26 cellular contexts compared by ENCODE assay signal in genomic region chr10:49613160-49613881, GRCh38. TPM values are rescaled to one million over a fixed set of nuclear protein-coding genes. Genes with fewer than 3 reads are reported as not detected.
DNase-seq lines count a peak whose midpoint lies in the region; ATAC-seq, FAIRE-seq and TF ChIP-seq lines count a peak whose summit lies in the region.
"Had no signal": no experiment of that assay in that cellular context is flagged by ENCODE, and none has a peak within 500 bp of the region (broad histone marks: within the 10 kb centered on the region; RNA-seq: fewer than 3 reads in every experiment).

No MANE protein-coding gene starts in this region.

- TF ChIP-seq CTCF in A673 (conservative IDR thresholded peaks at IDR 0.05; ENCODE audit: low read depth, low read length) (no peak), HCT116 (IDR thresholded peaks at IDR 0.05 in 2 of 3, conservative IDR thresholded peaks at IDR 0.05 in 1 of 3; ENCODE audit: borderline replicate concordance in 1 of 3, insufficient read depth in 1 of 3, low read depth in 2 of 3, low read length in 2 of 3) (no peak), neural crest cell (conservative IDR thresholded peaks at IDR 0.05) (no peak)

- H3K4me1 ChIP-seq in A673 (ENCODE audit: insufficient read depth, low read length, poor library complexity, severe bottlenecking) (no peaks in the 10 kb centered on the region), HCT116 (ENCODE audit: control insufficient read depth in 1 of 2, insufficient read depth in 2 of 2, low read length in 2 of 2) (peaks cover 0 to 3% of the 10 kb centered on the region in 2 experiments; a peak in 2 of 4 replicates)
- H3K4me1 ChIP-seq: gastrocnemius medialis had no signal

- peak overlapping the region; percentile 70 for H3K4me3 Mint-ChIP-seq in neural crest cell
- H3K4me3 Mint-ChIP-seq: activated CD8-positive, alpha-beta T cell treated with anti-CD3 and anti-CD28 coated beads, Interleukin-2, amount 10 ng/mL, durations not matched to agents 7 days and 5 days; activated T-helper 17 cell treated with anti-CD3 and anti-CD28 coated beads, Interleukin-2, amount 50 U/mL, for 72 hours; natural killer cell had no signal

- BruUV-seq in A673 (replicated peaks; lab: Mats Ljungman, UMichigan) (no TSS peak), HCT116 (replicated peaks; lab: Mats Ljungman, UMichigan) (no TSS peak)

- no peaks in the 10 kb centered on the region for H4K20me1 ChIP-seq in HCT116 (ENCODE audit: insufficient read depth)

- peak overlapping the region; percentile 6; the same call in 1 of the 2 replicates for H3K4me2 ChIP-seq in HCT116 (ENCODE audit: low read length)

- no peak overlapping the region for H3K9ac ChIP-seq in HCT116 (ENCODE audit: low read length)

- no peak for DNase-seq in A673 (ENCODE audit: low spot score)
- DNase-seq in HCT116 (ENCODE audit: low read depth, low spot score): no peak
- peak; percentile 49 for DNase-seq in ecto neural progenitor cell (ENCODE audit: low spot score)
- DNase-seq in neural crest cell (ENCODE audit: low read depth, low spot score): no peak
- DNase-seq in GM19239 (ENCODE audit: insufficient read length, low spot score): no peak
- no peak for DNase-seq in NCI-H774 (lab: John Stamatoyannopoulos, UW)
- DNase-seq in NK-92 (lab: John Stamatoyannopoulos, UW; ENCODE audit: unreplicated experiment): no peak
- DNase-seq in NCI-H1436 treated with DMSO at 0.1 percent for 48 hours (lab: John Stamatoyannopoulos, UW): no peak
- DNase-seq: activated CD8-positive, alpha-beta T cell treated with anti-CD3 and anti-CD28 coated beads, Interleukin-2, amount 10 ng/mL, durations not matched to agents 7 days and 5 days; COR-L47; cortex of kidney; gastrocnemius medialis; HCEC 1CT; MM.1S; natural killer cell; NCI-H2029 treated with DMSO at 0.1 percent for 48 hours had no signal

- peaks cover 24% of the 10 kb centered on the region for H3K4me1 Mint-ChIP-seq in neural crest cell

- H3K4me3 ChIP-seq in A673 (ENCODE audit: low read depth, low read length, poor library complexity, severe bottlenecking) (peak overlapping the region; percentile 11), HCT116 (replicated peaks in 1 of 2; ENCODE audit: low read depth in 1 of 2, low read length in 2 of 2) (no peak overlapping the region)
- H3K4me3 ChIP-seq: gastrocnemius medialis, GM12878, right atrium auricular region had no signal

- RAD21 ChIA-PET in HCT116 (lab: Charles Lee; ENCODE audit: low non-redundant PET in 1 of 2, low total read pairs in 2 of 2, uncharacterized antibody in 2 of 2, unreplicated experiment in 2 of 2): no interaction called here

- TF ChIP-seq RAD21 in HCT116 (IDR thresholded peaks at IDR 0.05; ENCODE audit: low read depth): no peak

- ATAC-seq in HCT116: no peak
- ATAC-seq: activated CD8-positive, alpha-beta T cell treated with anti-CD3 and anti-CD28 coated beads, Interleukin-2, amount 10 ng/mL, durations not matched to agents 7 days and 5 days; activated T-helper 17 cell treated with anti-CD3 and anti-CD28 coated beads, Interleukin-2, amount 50 U/mL, for 72 hours; gastrocnemius medialis; GM12878; natural killer cell; T-cell had no signal

- H3K36me3 ChIP-seq in A673 (ENCODE audit: insufficient read depth, low read length, poor library complexity, severe bottlenecking) (no peaks in the 10 kb centered on the region), HCT116 (ENCODE audit: control insufficient read depth in 1 of 2, insufficient read depth in 2 of 2, low read length in 2 of 2) (no peaks in the 10 kb centered on the region)
- H3K36me3 ChIP-seq: gastrocnemius medialis, right atrium auricular region had no signal

- no peaks in the 10 kb centered on the region for H3K9me3 Mint-ChIP-seq in neural crest cell
- H3K9me3 Mint-ChIP-seq: activated T-helper 17 cell treated with anti-CD3 and anti-CD28 coated beads, Interleukin-2, amount 50 U/mL, for 72 hours; natural killer cell had no signal

- FAIRE-seq in GM19239 (lab: Jason Lieb, UNC): no peak
- FAIRE-seq: G401.6, GM12878, islet of Langerhans had no signal

- TF ChIP-seq POLR2A in HCT116 (IDR thresholded peaks at IDR 0.05; ENCODE audit: borderline replicate concordance, extremely low read depth, insufficient read depth, insufficient read length): no peak

- POLR2A ChIA-PET in A673 (lab: Charles Lee; ENCODE audit: low non-redundant PET): no interaction called here
- POLR2A ChIA-PET in HCT116 (lab: Charles Lee): no interaction called here

- H3K27ac Mint-ChIP-seq in neural crest cell (ENCODE audit: unreplicated experiment): peak overlapping the region; percentile 60
- H3K27ac Mint-ChIP-seq: activated CD8-positive, alpha-beta T cell treated with anti-CD3 and anti-CD28 coated beads, Interleukin-2, amount 10 ng/mL, durations not matched to agents 7 days and 5 days; activated T-helper 17 cell treated with anti-CD3 and anti-CD28 coated beads, Interleukin-2, amount 50 U/mL, for 72 hours; natural killer cell had no signal

- no peak overlapping the region for H2AFZ ChIP-seq in HCT116 (ENCODE audit: low read depth, low read length, poor library complexity, severe bottlenecking)

- H3K9me2 ChIP-seq in HCT116 (ENCODE audit: insufficient read depth): no peaks in the 10 kb centered on the region

- H3K27me3 ChIP-seq in A673 (replicated peaks; ENCODE audit: insufficient read depth, low read depth, low read length, poor library complexity) (peaks cover 83% of the 10 kb centered on the region), HCT116 (ENCODE audit: insufficient read depth, low read length) (no peaks in the 10 kb centered on the region)

- intact Hi-C loops in A673 (cut with micrococcal nuclease; ENCODE audit: unreplicated experiment) (no loop called here), HCT116 (cut with micrococcal nuclease) (no loop called here)

- no peaks in the 10 kb centered on the region for H3K79me2 ChIP-seq in HCT116 (ENCODE audit: insufficient read depth, low read length)

- H3K27ac ChIP-seq in A673 (ENCODE audit: low read depth, low read length, poor library complexity, severe bottlenecking) (no peak overlapping the region), HCT116 (ENCODE audit: low read depth, low read length) (no peak overlapping the region)
- H3K27ac ChIP-seq: gastrocnemius medialis, right atrium auricular region had no signal

- H3K27me3 Mint-ChIP-seq in neural crest cell (ENCODE audit: low read depth): peaks cover 93% of the 10 kb centered on the region

- CTCF ChIA-PET in A673 (lab: Charles Lee): no interaction called here
- CTCF ChIA-PET in HCT116 (lab: Charles Lee): no interaction called here

- H3K36me3 Mint-ChIP-seq in neural crest cell (ENCODE audit: low read depth): peaks cover 6% of the 10 kb centered on the region
- H3K36me3 Mint-ChIP-seq: natural killer cell, T-cell had no signal

- H3K9me3 ChIP-seq in A673 (ENCODE audit: low read depth, low read length, poor library complexity, severe bottlenecking) (no peaks in the 10 kb centered on the region), HCT116 (ENCODE audit: control insufficient read depth in 1 of 2, insufficient read depth in 1 of 2, low read depth in 1 of 2, low read length in 2 of 2) (no peaks in the 10 kb centered on the region)
- H3K9me3 ChIP-seq: gastrocnemius medialis, right atrium auricular region had no signal

TF ChIP-seq in HCT116, 20 proteins besides CTCF, POLR2A, EP300 and RAD21 (continues in another document):
- TF ChIP-seq ATF3 (IDR thresholded peaks at IDR 0.05) (no peak), EZH2 (IDR thresholded peaks at IDR 0.05) (no peak), EGR1 (IDR thresholded peaks at IDR 0.05; ENCODE audit: low read depth) (no peak), JUND (IDR thresholded peaks at IDR 0.05) (no peak), FOSL1 (IDR thresholded peaks at IDR 0.05; ENCODE audit: low read depth) (no peak), MAX (IDR thresholded peaks at IDR 0.05) (no peak), ZNF274 (IDR thresholded peaks at IDR 0.05; ENCODE audit: low read depth, low read length) (no peak), SP1 (IDR thresholded peaks at IDR 0.05; ENCODE audit: low read depth) (no peak), CBX3 (IDR thresholded peaks at IDR 0.05; ENCODE audit: low read depth) (no peak), POLR2AphosphoS5 (IDR thresholded peaks at IDR 0.05; ENCODE audit: low read depth, low read length) (no peak), SRF (IDR thresholded peaks at IDR 0.05; ENCODE audit: low read depth) (no peak), CEBPB (IDR thresholded peaks at IDR 0.05; ENCODE audit: low read depth) (no peak), ZFX (IDR thresholded peaks at IDR 0.05) (no peak), YY1 (IDR thresholded peaks at IDR 0.05; ENCODE audit: extremely low read depth, insufficient replicate concordance, low read depth, low read length) (no peak), EZH2phosphoT487 (IDR thresholded peaks at IDR 0.05; ENCODE audit: borderline replicate concordance) (no peak), ZBTB33 (IDR thresholded peaks at IDR 0.05; ENCODE audit: extremely low read depth, insufficient replicate concordance, low read length) (no peak)

RNA-seq across cellular contexts. Expression of gene CHAT, which starts 0.5 kb away (rescaled TPM):
- total RNA-seq in A673 (2021) (0.24 and 0.56 TPM in 2 replicates), HCT116 (2021; ENCODE audit: unreplicated experiment) (not detected), neural crest cell (2.7 and 3.3 TPM in 2 replicates)
- not detected in 2 replicates for polyA plus RNA-seq in HCT116 (2012)
- total RNA-seq: activated CD8-positive, alpha-beta T cell treated with anti-CD3 and anti-CD28 coated beads, Interleukin-2, amount 10 ng/mL, durations not matched to agents 7 days and 5 days; activated T-helper 17 cell treated with anti-CD3 and anti-CD28 coated beads, Interleukin-2, amount 50 U/mL, for 72 hours; epithelial cell of proximal tubule; gastrocnemius medialis; GM12878; HT1080; lung microvascular endothelial cell; natural killer cell; right atrium auricular region; RPMI7951; T-cell had no signal
- polyA plus RNA-seq: GM12878 had no signal

RNA-seq across cellular contexts. Expression of gene SLC18A3, which starts 3.2 kb away (rescaled TPM):
- total RNA-seq in A673 (2021) (0.28 and 0.30 TPM in 2 replicates), HCT116 (2021; ENCODE audit: unreplicated experiment) (not detected), neural crest cell (16.7 and 17.9 TPM in 2 replicates)
- not detected in 2 replicates for polyA plus RNA-seq in HCT116 (2012)
- total RNA-seq: activated CD8-positive, alpha-beta T cell treated with anti-CD3 and anti-CD28 coated beads, Interleukin-2, amount 10 ng/mL, durations not matched to agents 7 days and 5 days; activated T-helper 17 cell treated with anti-CD3 and anti-CD28 coated beads, Interleukin-2, amount 50 U/mL, for 72 hours; epithelial cell of proximal tubule; gastrocnemius medialis; GM12878; HT1080; lung microvascular endothelial cell; natural killer cell; right atrium auricular region; RPMI7951; T-cell had no signal
- polyA plus RNA-seq: GM12878 had no signal

Comparison
In these comparisons a context has a peak if more than half of its experiments do, and no peak if none do; other contexts are left out.
1. RNA of gene SLC18A3, which starts 3.2 kb away (total RNA-seq): 16.7 to 17.9 TPM in neural crest cell; 0.28 to 0.30 TPM in A673 and not detected in HCT116 (single experiment); every median in the first group is over 10 times any median in the second.